1 cellular context compared by ENCODE assay signal in genomic region chr19:16202320-16203255, GRCh38.
TF ChIP-seq lines count a peak whose summit lies in the region.

No MANE protein-coding gene starts in this region.

TF ChIP-seq in K562, 482 proteins besides CTCF, POLR2A, EP300 and RAD21:
- TF ChIP-seq ZNF239 (CRISPR knock-in tag; IDR thresholded peaks at IDR 0.05), result peak; percentile 94
- TF ChIP-seq RBM25 (IDR thresholded peaks at IDR 0.05; ENCODE audit: low read depth, low read length, severe bottlenecking), result peak; percentile 62
- no peak for TF ChIP-seq ZNF696 (CRISPR knock-in tag; conservative IDR thresholded peaks at IDR 0.05)
